Comparison of ENCODE assay signal across 25 cellular contexts in the genomic region with DNA sequence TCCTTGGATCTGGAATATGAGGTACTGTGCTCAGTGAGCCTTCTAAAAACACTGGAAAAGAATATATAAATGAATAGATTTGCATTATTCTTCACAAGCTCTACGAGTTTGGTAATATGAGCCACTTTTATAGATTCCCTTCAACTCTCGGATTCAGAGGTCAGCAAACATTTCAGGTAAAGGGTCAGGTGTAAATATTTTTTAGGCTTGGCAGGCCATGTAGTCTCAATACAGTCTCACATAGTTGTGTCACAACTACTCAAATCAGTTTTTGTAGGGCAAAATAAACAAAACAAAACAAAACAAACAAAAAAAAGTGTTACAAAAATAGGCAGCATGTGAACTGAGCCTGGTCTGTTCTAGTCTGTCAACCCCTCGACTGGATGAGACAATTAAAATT.
"Had no signal": no experiment of that assay in that cellular context is flagged by ENCODE, and none has a peak within 500 bp of the region (broad histone marks: within the 10 kb centered on the region; RNA-seq: fewer than 3 reads in every experiment).

No MANE protein-coding gene starts in this region.

- H3K27ac Mint-ChIP-seq: mesothelial cell of epicardium; progenitor cell of endocrine pancreas; stimulated activated memory B cell treated with anti-CD40 and anti-IgM and Interleukin-4, amounts not matched to agents 10 μg/mL and 1 μg/mL and 100 μg/mL, for 72 hours; type B pancreatic cell had no signal

- H3K4me3 ChIP-seq: hepatocyte, lower lobe of right lung, ovary, sigmoid colon, spleen, tibial nerve, uterus had no signal

- H3K4me2 ChIP-seq: hepatocyte had no signal

- H3K4me3 Mint-ChIP-seq: mesothelial cell of epicardium; naive B cell; natural killer cell; stimulated activated memory B cell treated with anti-CD40 and anti-IgM and Interleukin-4, amounts not matched to agents 10 μg/mL and 1 μg/mL and 100 μg/mL, for 72 hours; stimulated activated naive CD8-positive, alpha-beta T cell treated with anti-CD3 and anti-CD28 coated beads, Interleukin-15, amount 100 ng/mL, for 72 hours; type B pancreatic cell had no signal

- H3K4me1 Mint-ChIP-seq: stimulated activated naive CD8-positive, alpha-beta T cell treated with anti-CD3 and anti-CD28 coated beads, Interleukin-15, amount 100 ng/mL, for 72 hours had no signal

- H3K27me3 Mint-ChIP-seq: naive B cell; progenitor cell of endocrine pancreas; stimulated activated memory B cell treated with anti-CD40 and anti-IgM and Interleukin-4, amounts not matched to agents 10 μg/mL and 1 μg/mL and 100 μg/mL, for 72 hours; stimulated activated naive CD8-positive, alpha-beta T cell treated with anti-CD3 and anti-CD28 coated beads, Interleukin-15, amount 100 ng/mL, for 72 hours; type B pancreatic cell had no signal

- H3K27me3 ChIP-seq: hepatocyte, ovary, sigmoid colon, spleen, tibial nerve, uterus had no signal

- H3K4me1 ChIP-seq: lower lobe of right lung, spleen, tibial nerve, uterus had no signal

- H2AFZ ChIP-seq: hepatocyte had no signal

- FAIRE-seq: small intestine had no signal

- H3K27ac ChIP-seq: hepatocyte, lower lobe of right lung, ovary, sigmoid colon, spleen, tibial nerve, uterus had no signal

- DNase-seq: islet precursor cell; left ventricle myocardium superior; lower lobe of right lung; mammary epithelial cell; mesendoderm; naive B cell; natural killer cell; ovary; retina; right cardiac atrium; sigmoid colon; small intestine; spleen; stimulated activated CD4-positive, alpha-beta T cell treated with anti-CD3 and anti-CD28 coated beads, Interleukin-4, amount 100 ng/mL, for 4 hours; stimulated activated CD8-positive, alpha-beta memory T cell treated with anti-CD3 and anti-CD28 coated beads, Interleukin-4, amount 100 ng/mL, for 48 hours; stimulated activated naive CD4-positive, alpha-beta T cell treated with Interleukin-2 at 50 U/mL for 16 hours; stimulated activated naive CD8-positive, alpha-beta T cell treated with anti-CD3 and anti-CD28 coated beads, Interleukin-15, amount 100 ng/mL, for 72 hours; substantia nigra; uterus had no signal

- ATAC-seq: left ventricle myocardium superior; lower lobe of right lung; natural killer cell; right cardiac atrium; stimulated activated memory B cell treated with anti-CD40 and anti-IgM and Interleukin-4, amounts not matched to agents 10 μg/mL and 1 μg/mL and 100 μg/mL, for 72 hours; stimulated activated naive CD8-positive, alpha-beta T cell treated with anti-CD3 and anti-CD28 coated beads, Interleukin-15, amount 100 ng/mL, for 72 hours had no signal

- H3K9me3 Mint-ChIP-seq: naive B cell; natural killer cell; stimulated activated memory B cell treated with anti-CD40 and anti-IgM and Interleukin-4, amounts not matched to agents 10 μg/mL and 1 μg/mL and 100 μg/mL, for 72 hours; stimulated activated naive CD8-positive, alpha-beta T cell treated with anti-CD3 and anti-CD28 coated beads, Interleukin-15, amount 100 ng/mL, for 72 hours; type B pancreatic cell had no signal

- H3K36me3 Mint-ChIP-seq: natural killer cell had no signal

- H3K36me3 ChIP-seq: ovary, uterus had no signal
